8 cellular contexts compared by ENCODE assay signal in the genomic region with DNA sequence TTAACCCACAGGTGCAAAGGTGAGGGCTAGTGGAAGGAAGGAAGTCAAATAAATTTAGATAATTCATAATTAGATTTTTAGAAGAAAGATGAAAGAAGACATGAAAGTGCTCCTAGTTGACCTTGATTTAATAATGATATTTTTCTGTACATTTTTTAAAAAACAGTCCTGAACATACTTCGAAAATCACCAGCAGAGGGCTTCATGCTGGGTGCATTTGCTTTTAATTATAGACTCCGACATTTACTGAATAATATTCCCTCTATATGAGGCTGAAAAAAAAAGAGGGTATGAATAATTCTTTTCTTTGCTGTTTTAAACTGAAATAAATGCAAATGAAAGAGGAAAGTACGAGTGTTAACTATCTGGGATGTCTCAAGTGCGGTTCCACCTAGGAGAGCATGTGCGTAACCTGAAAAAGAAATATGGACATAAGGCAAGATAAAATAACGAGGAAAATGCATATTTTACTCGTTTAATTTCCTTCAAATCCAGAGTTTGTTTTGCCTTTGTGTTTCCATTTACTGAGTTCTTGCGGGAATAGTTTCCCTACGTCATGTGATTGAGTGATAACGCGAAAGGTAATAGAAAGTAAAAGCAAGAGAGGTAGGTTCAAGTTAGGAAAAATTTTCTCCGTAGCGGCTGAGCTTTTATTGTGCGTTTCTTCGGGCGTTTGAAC. TPM values are rescaled to one million over a fixed set of nuclear protein-coding genes. Genes with fewer than 3 reads are reported as not detected.
DNase-seq lines count a peak whose midpoint lies in the region; ATAC-seq and TF ChIP-seq lines count a peak whose summit lies in the region.

No MANE protein-coding gene starts in this region.

- CTCF ChIA-PET in CD4-positive, alpha-beta T cell (lab: Charles Lee), result no interaction called here

- H3K9me3 Mint-ChIP-seq in CD4-positive, alpha-beta T cell, result no peaks in the 10 kb centered on the region
- H3K9me3 Mint-ChIP-seq in T-helper 2 cell treated with Interferon-gamma antibody and Interleukin-4, amounts not matched to agents 5 μg/mL and 100 μg/mL, for 36 hours, result no peaks in the 10 kb centered on the region
- peaks cover 15% of the 10 kb centered on the region for H3K9me3 Mint-ChIP-seq in glutamatergic neuron (ENCODE audit: unreplicated experiment)
- H3K9me3 Mint-ChIP-seq in stimulated activated naive B cell treated with anti-CD40 and anti-IgM and Interleukin-4, amounts not matched to agents 10 μg/mL and 1 μg/mL and 100 μg/mL, for 72 hours, result peaks cover 0 to 2% of the 10 kb centered on the region in 2 donors

- intact Hi-C loops in CD4-positive, alpha-beta T cell (cut with DNase I, micrococcal nuclease), result loop anchor here (2.0 to 5.0 kb wide), 2 partner anchors 1202 to 1205 kb away; no protein-coding TSS in a partner anchor

- TF ChIP-seq CTCF in CD4-positive, alpha-beta T cell (IDR thresholded peaks at IDR 0.05), result no peak
- no peak for TF ChIP-seq CTCF in glutamatergic neuron (IDR thresholded peaks at IDR 0.05; ENCODE audit: partially characterized antibody, unreplicated experiment)

- POLR2A ChIA-PET in CD4-positive, alpha-beta T cell (lab: Charles Lee), result no interaction called here

- no peak overlapping the region for H3K27ac ChIP-seq in CD4-positive, alpha-beta T cell (ENCODE audit: low read depth, low read length)

- peaks cover 72% of the 10 kb centered on the region for H3K27me3 Mint-ChIP-seq in CD4-positive, alpha-beta T cell
- H3K27me3 Mint-ChIP-seq in T-helper 2 cell treated with Interferon-gamma antibody and Interleukin-4, amounts not matched to agents 5 μg/mL and 100 μg/mL, for 36 hours (ENCODE audit: low read depth), result peaks cover 45% of the 10 kb centered on the region
- H3K27me3 Mint-ChIP-seq in glutamatergic neuron (ENCODE audit: unreplicated experiment), result peaks cover 23% of the 10 kb centered on the region
- H3K27me3 Mint-ChIP-seq in stimulated activated naive B cell treated with anti-CD40 and anti-IgM and Interleukin-4, amounts not matched to agents 10 μg/mL and 1 μg/mL and 100 μg/mL, for 72 hours, result peaks cover 54 to 60% of the 10 kb centered on the region in 2 donors

- ATAC-seq in CD4-positive, alpha-beta T cell (ENCODE audit: poor library complexity), result no peak
- ATAC-seq in GM18868 (IDR thresholded peaks at IDR 0.05; ENCODE audit: unreplicated experiment) (peak; percentile 62), HG03135 (IDR thresholded peaks at IDR 0.05; ENCODE audit: unreplicated experiment) (peak; percentile 35)
- ATAC-seq in stimulated activated naive B cell treated with anti-CD40 and anti-IgM and Interleukin-4, amounts not matched to agents 10 μg/mL and 1 μg/mL and 100 μg/mL, for 72 hours (replicated peaks), result peak; percentile 27 to 29

- no peaks in the 10 kb centered on the region for H3K36me3 Mint-ChIP-seq in CD4-positive, alpha-beta T cell (ENCODE audit: low read depth)
- H3K36me3 Mint-ChIP-seq in T-helper 2 cell treated with Interferon-gamma antibody and Interleukin-4, amounts not matched to agents 5 μg/mL and 100 μg/mL, for 36 hours (ENCODE audit: low read depth), result no peaks in the 10 kb centered on the region
- no peaks in the 10 kb centered on the region for H3K36me3 Mint-ChIP-seq in glutamatergic neuron (ENCODE audit: unreplicated experiment)
- no peaks in the 10 kb centered on the region for H3K36me3 Mint-ChIP-seq in stimulated activated naive B cell treated with anti-CD40 and anti-IgM and Interleukin-4, amounts not matched to agents 10 μg/mL and 1 μg/mL and 100 μg/mL, for 72 hours

- H3K4me1 Mint-ChIP-seq in CD4-positive, alpha-beta T cell (ENCODE audit: low read depth), result peaks cover 13% of the 10 kb centered on the region
- peaks cover 11% of the 10 kb centered on the region for H3K4me1 Mint-ChIP-seq in T-helper 2 cell treated with Interferon-gamma antibody and Interleukin-4, amounts not matched to agents 5 μg/mL and 100 μg/mL, for 36 hours (ENCODE audit: low read depth)
- no peaks in the 10 kb centered on the region for H3K4me1 Mint-ChIP-seq in glutamatergic neuron (ENCODE audit: low read depth, unreplicated experiment)
- peaks cover 9 to 18% of the 10 kb centered on the region in 2 donors for H3K4me1 Mint-ChIP-seq in stimulated activated naive B cell treated with anti-CD40 and anti-IgM and Interleukin-4, amounts not matched to agents 10 μg/mL and 1 μg/mL and 100 μg/mL, for 72 hours

- no peak overlapping the region for H3K27ac Mint-ChIP-seq in CD4-positive, alpha-beta T cell
- H3K27ac Mint-ChIP-seq in T-helper 2 cell treated with Interferon-gamma antibody and Interleukin-4, amounts not matched to agents 5 μg/mL and 100 μg/mL, for 36 hours, result no peak overlapping the region
- no peak overlapping the region for H3K27ac Mint-ChIP-seq in glutamatergic neuron (ENCODE audit: unreplicated experiment)
- peak overlapping the region; percentile 25 for H3K27ac Mint-ChIP-seq in stimulated activated naive B cell treated with anti-CD40 and anti-IgM and Interleukin-4, amounts not matched to agents 10 μg/mL and 1 μg/mL and 100 μg/mL, for 72 hours

- H3K4me3 Mint-ChIP-seq in CD4-positive, alpha-beta T cell, result peak overlapping the region; percentile 90
- H3K4me3 Mint-ChIP-seq in T-helper 2 cell treated with Interferon-gamma antibody and Interleukin-4, amounts not matched to agents 5 μg/mL and 100 μg/mL, for 36 hours, result peak overlapping the region; percentile 91
- H3K4me3 Mint-ChIP-seq in glutamatergic neuron (ENCODE audit: unreplicated experiment), result peak overlapping the region; percentile 30
- peak overlapping the region; percentile 82 to 86 for H3K4me3 Mint-ChIP-seq in stimulated activated naive B cell treated with anti-CD40 and anti-IgM and Interleukin-4, amounts not matched to agents 10 μg/mL and 1 μg/mL and 100 μg/mL, for 72 hours

- DNase-seq in CD4-positive, alpha-beta T cell, result no peak
- DNase-seq in T-helper 2 cell treated with Interferon-gamma antibody and Interleukin-4, amounts not matched to agents 5 μg/mL and 100 μg/mL, for 36 hours (ENCODE audit: low spot score), result no peak
- DNase-seq in glutamatergic neuron, result no peak
- DNase-seq in stimulated activated naive B cell treated with anti-CD40 and anti-IgM and Interleukin-4, amounts not matched to agents 10 μg/mL and 1 μg/mL and 100 μg/mL, for 72 hours, result no peak
- DNase-seq in stimulated activated naive CD4-positive, alpha-beta T cell (lab: John Stamatoyannopoulos, UW), result no peak
- no peak for DNase-seq in 8988T

- no peaks in the 10 kb centered on the region for H3K9me3 ChIP-seq in CD4-positive, alpha-beta T cell (ENCODE audit: control insufficient read depth, low read length)

- H3K27me3 ChIP-seq in CD4-positive, alpha-beta T cell (ENCODE audit: control insufficient read depth, insufficient read depth, low read length), result peaks cover 47% of the 10 kb centered on the region

RNA-seq across cellular contexts. Expression of gene TFAP2B, which starts 3.1 kb away (rescaled TPM):
- total RNA-seq in CD4-positive, alpha-beta T cell, result not detected
- total RNA-seq in glutamatergic neuron (ENCODE audit: unreplicated experiment), result not detected

Comparison
In these comparisons a context has a peak if more than half of its experiments do, and no peak if none do; other contexts are left out.
1. H3K4me3 Mint-ChIP-seq: peak in every context shown above with its lines; median percentile 91 in T-helper 2 cell treated with Interferon-gamma antibody and Interleukin-4, amounts not matched to agents 5 μg/mL and 100 μg/mL, for 36 hours; 90 in CD4-positive, alpha-beta T cell; 84 in stimulated activated naive B cell treated with anti-CD40 and anti-IgM and Interleukin-4, amounts not matched to agents 10 μg/mL and 1 μg/mL and 100 μg/mL, for 72 hours; 30 in glutamatergic neuron.